ENCODE assay signal across 8 cellular contexts in the genomic region with DNA sequence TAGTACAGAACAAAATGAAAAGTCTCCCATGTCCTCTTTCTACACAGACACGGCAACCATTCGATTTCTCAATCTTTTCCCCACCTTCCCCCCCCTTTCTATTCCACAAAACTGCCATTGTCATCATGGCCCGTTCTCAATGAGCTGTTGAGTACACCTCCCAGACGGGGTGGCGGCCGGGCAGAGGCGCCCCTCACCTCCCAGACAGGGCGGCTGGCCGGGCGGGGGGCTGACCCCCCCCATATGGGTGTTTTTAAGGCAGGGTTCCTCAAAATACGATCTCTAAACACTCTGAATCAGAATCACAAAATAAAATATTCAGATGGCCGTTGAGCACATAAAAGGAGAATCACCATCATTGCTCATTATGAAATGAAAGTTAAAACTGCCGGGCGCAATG. TPM values are rescaled to one million over a fixed set of nuclear protein-coding genes. Genes with fewer than 3 reads are reported as not detected.
DNase-seq lines count a peak whose midpoint lies in the region; ATAC-seq, FAIRE-seq and TF ChIP-seq lines count a peak whose summit lies in the region.
"Not testable (repeated sequence)": the region's sequence is repeated elsewhere in the genome, so short reads cannot be mapped to it uniquely, and the experiment has no call there.
"Had no signal": no experiment of that assay in that cellular context is flagged by ENCODE, and none has a peak within 500 bp of the region (broad histone marks: within the 10 kb centered on the region; RNA-seq: fewer than 3 reads in every experiment).

No MANE protein-coding gene starts in this region.

- intact Hi-C loops in breast epithelium (cut with DNase I; ENCODE audit: low total_unique reads); esophagus muscularis mucosa (cut with DNase I); HepG2 (cut with micrococcal nuclease; ENCODE audit: unreplicated experiment); prostate gland (cut with DNase I): not testable (repeated sequence)

- FAIRE-seq in HepG2 (lab: Jason Lieb, UNC) = not testable (repeated sequence)

- H2AFZ ChIP-seq in HepG2 (ENCODE audit: low read length) = not testable (repeated sequence)

- not testable (repeated sequence) for H3K27me3 ChIP-seq in HUES48 (ENCODE audit: control insufficient read depth, insufficient read depth, low read length); breast epithelium; esophagus muscularis mucosa; HepG2 (ENCODE audit: control insufficient read depth in 1 of 2, insufficient read depth in 2 of 2, low read length in 2 of 2); prostate gland (replicated peaks; ENCODE audit: insufficient read depth)

- in situ Hi-C loops in HepG2 (cut with HindIII; ENCODE audit: extremely low pct_ligation_motif_present, low pct_unique_long_range_greater_than_20kb) = not testable (repeated sequence)

- H3K9me3 ChIP-seq in HUES48 (ENCODE audit: control insufficient read depth, insufficient read depth, low read length); breast epithelium; esophagus muscularis mucosa; HepG2 (ENCODE audit: low read length); prostate gland: not testable (repeated sequence)

- H3K4me2 ChIP-seq in HepG2 (ENCODE audit: low read depth, low read length) = not testable (repeated sequence)

- peaks cover 30% of the 10 kb centered on the region for H3K4me1 Mint-ChIP-seq in type B pancreatic cell (ENCODE audit: unreplicated experiment)

- not testable (repeated sequence) for DNase-seq in RWPE1 (ENCODE audit: low spot score); breast epithelium (ENCODE audit: low spot score in 2 of 2); HepG2 (ENCODE audit: low spot score); prostate gland (ENCODE audit: low spot score)
- DNase-seq in esophagus muscularis mucosa (ENCODE audit: extremely low spot score) = peak; percentile 64
- peak; percentile 43 for DNase-seq in type B pancreatic cell (ENCODE audit: extremely low spot score, unreplicated experiment)

- TF ChIP-seq CTCF in RWPE1 (conservative IDR thresholded peaks at IDR 0.05; ENCODE audit: low read depth); breast epithelium (IDR thresholded peaks at IDR 0.05); esophagus muscularis mucosa (IDR thresholded peaks at IDR 0.05); HepG2 (CRISPR knock-in tag; IDR thresholded peaks at IDR 0.05); prostate gland (IDR thresholded peaks at IDR 0.05); type B pancreatic cell (conservative IDR thresholded peaks at IDR 0.05): not testable (repeated sequence)

- TF ChIP-seq POLR2A in breast epithelium (IDR thresholded peaks at IDR 0.05); esophagus muscularis mucosa (IDR thresholded peaks at IDR 0.05; ENCODE audit: low read depth); HepG2 (IDR thresholded peaks at IDR 0.05; ENCODE audit: insufficient read depth in 1 of 2, low read depth in 2 of 2, low read length in 2 of 2); prostate gland (IDR thresholded peaks at IDR 0.05): not testable (repeated sequence)

- 89% methylated on average over 14 of the region's 14 CpGs for WGBS in esophagus muscularis mucosa
- WGBS in HepG2 (ENCODE audit: low lambda C conversion rate) = 82% methylated on average over 14 of the region's 14 CpGs
- WGBS in prostate gland = 66% methylated on average over 14 of the region's 14 CpGs

- POLR2A ChIA-PET in RWPE1 (lab: Yijun Ruan, JAX; ENCODE audit: low non-redundant PET); HepG2 (lab: Yijun Ruan, JAX): not testable (repeated sequence)

- not testable (repeated sequence) for H3K9ac ChIP-seq in HUES48 (ENCODE audit: low read depth, low read length); HepG2 (ENCODE audit: insufficient read depth, low read depth, low read length)

- peak overlapping the region; percentile 95 for H3K27ac Mint-ChIP-seq in type B pancreatic cell

- not testable (repeated sequence) for BruUV-seq in HepG2 (replicated peaks; lab: Mats Ljungman, UMichigan)

- not testable (repeated sequence) for H3K27me3 Mint-ChIP-seq in type B pancreatic cell

- not testable (repeated sequence) for H3K9me3 Mint-ChIP-seq in type B pancreatic cell

- H3K27ac ChIP-seq in HUES48 (ENCODE audit: low read depth, low read length) (peak overlapping the region; percentile 32), RWPE1 (peak overlapping the region; percentile 63), breast epithelium (peak overlapping the region; percentile 5 to 37), prostate gland (peak overlapping the region; percentile 83 to 88)
- H3K27ac ChIP-seq in esophagus muscularis mucosa (replicated peaks in 1 of 4); HepG2 (ENCODE audit: extremely low read length, insufficient read depth, low read length): not testable (repeated sequence)

- TF ChIP-seq EP300 in esophagus muscularis mucosa (IDR thresholded peaks at IDR 0.05); HepG2 (IDR thresholded peaks at IDR 0.05; ENCODE audit: low read depth in 2 of 2, low read length in 2 of 2); HepG2 (CRISPR knock-in tag; IDR thresholded peaks at IDR 0.05; ENCODE audit: borderline replicate concordance): not testable (repeated sequence)

- not testable (repeated sequence) for H3K4me3 ChIP-seq in HUES48 (ENCODE audit: low read depth, low read length); breast epithelium; esophagus muscularis mucosa; HepG2 (replicated peaks in 1 of 3; ENCODE audit: insufficient read depth in 1 of 3, low read depth in 2 of 3, low read length in 3 of 3); prostate gland

- not testable (repeated sequence) for H3K4me3 Mint-ChIP-seq in type B pancreatic cell

- not testable (repeated sequence) for H3K4me1 ChIP-seq in HUES48 (ENCODE audit: control insufficient read depth, insufficient read depth, low read length); breast epithelium; HepG2 (ENCODE audit: insufficient read depth, low read length)
- H3K4me1 ChIP-seq in esophagus muscularis mucosa (peaks cover 22 to 25% (median 23%) of the 10 kb centered on the region in 4 donors), prostate gland (replicated peaks) (peaks cover 19% of the 10 kb centered on the region)

- not testable (repeated sequence) for H3K36me3 Mint-ChIP-seq in type B pancreatic cell

- ATAC-seq in HepG2 = not testable (repeated sequence)

- not testable (repeated sequence) for H3K79me2 ChIP-seq in HepG2 (ENCODE audit: insufficient read depth, low read length)

- TF ChIP-seq RAD21 in HepG2 (CRISPR knock-in tag; IDR thresholded peaks at IDR 0.05) = not testable (repeated sequence)

- not testable (repeated sequence) for H4K20me1 ChIP-seq in HepG2 (ENCODE audit: insufficient read depth, low read length)

- not testable (repeated sequence) for H3K36me3 ChIP-seq in HUES48 (ENCODE audit: control insufficient read depth, insufficient read depth, low read length); breast epithelium; HepG2 (replicated peaks in 1 of 2; ENCODE audit: control insufficient read depth in 1 of 2, insufficient read depth in 2 of 2, low read length in 2 of 2); prostate gland
- peaks cover 0 to 22% (median 11%) of the 10 kb centered on the region in 4 donors for H3K36me3 ChIP-seq in esophagus muscularis mucosa

- CTCF ChIA-PET in RWPE1 (lab: Yijun Ruan, JAX); HepG2 (lab: Yijun Ruan, JAX; ENCODE audit: low intra/inter-chr PET ratio, low total read pairs): not testable (repeated sequence)

RNA-seq across cellular contexts. Expression of gene KLRG2, which starts 53.7 kb away (rescaled TPM):
- total RNA-seq in breast epithelium = 1 to 10 TPM in 1 of 3 donors, under 1 TPM in 2; 0.33 to 1.3 (median 0.48) TPM
- total RNA-seq in esophagus muscularis mucosa = under 1 TPM in 2 of 4 donors, not detected in 2; 0.17 to 0.71 TPM
- not detected in 2 replicates for total RNA-seq in HepG2 (2016; rRNA removed; fragmentation: Illumina TruSeq; extraction: Trizol)
- total RNA-seq in HepG2 (2016; cell fraction: cytosol; rRNA removed; fragmentation: Illumina TruSeq; extraction: Trizol; ENCODE audit: low read depth) = not detected in 2 replicates
- total RNA-seq in HepG2 (2016; cell fraction: insoluble cytoplasmic fraction; rRNA removed; fragmentation: Illumina TruSeq; extraction: Trizol) = not detected in 2 replicates
- not detected in 2 replicates for total RNA-seq in HepG2 (2016; cell fraction: membrane; rRNA removed; fragmentation: Illumina TruSeq; extraction: Trizol)
- not detected in 2 replicates for total RNA-seq in HepG2 (2016; cell fraction: nucleus; rRNA removed; fragmentation: Illumina TruSeq; extraction: Trizol)
- polyA plus RNA-seq in HepG2 (2011; rRNA removed) = not detected in 2 replicates
- not detected in 2 replicates for polyA plus RNA-seq in HepG2 (2011; cell fraction: cytosol; rRNA removed)
- not detected in 2 replicates for polyA plus RNA-seq in HepG2 (2011; cell fraction: nucleus; rRNA removed)
- not detected in 2 replicates for polyA plus RNA-seq in HepG2 (2012)
- not detected in 2 replicates for polyA plus RNA-seq in HepG2 (2016; cell fraction: cytosol; fragmentation: Illumina TruSeq; extraction: Trizol; ENCODE audit: low read depth)
- polyA plus RNA-seq in HepG2 (2016; cell fraction: insoluble cytoplasmic fraction; fragmentation: Illumina TruSeq; extraction: Trizol; ENCODE audit: low read depth) = not detected in 2 replicates
- not detected in 2 replicates for polyA plus RNA-seq in HepG2 (2016; cell fraction: membrane; fragmentation: Illumina TruSeq; extraction: Trizol; ENCODE audit: low read depth)
- not detected in 2 replicates for polyA plus RNA-seq in HepG2 (2016; cell fraction: nucleus; fragmentation: Illumina TruSeq; extraction: Trizol; ENCODE audit: insufficient read depth, low read depth)
- polyA minus RNA-seq in HepG2 (2011; rRNA and poly(A)+ RNA removed; ENCODE audit: low replicate concordance) = not detected in 2 replicates
- not detected in 2 replicates for polyA minus RNA-seq in HepG2 (2011; cell fraction: cytosol; rRNA and poly(A)+ RNA removed)
- polyA minus RNA-seq in HepG2 (2011; cell fraction: nucleus; rRNA and poly(A)+ RNA removed) = not detected in 2 replicates
- total RNA-seq in prostate gland = 1 to 10 TPM in 1 of 2 donors, under 1 TPM in 1; 0.68 to 1.5 TPM
- 4.7 and 14.0 TPM in 2 replicates for total RNA-seq in type B pancreatic cell (ENCODE audit: low replicate concordance)
- total RNA-seq: CD4-positive, alpha-beta T cell had no signal
